Comparison of ENCODE assay signal across 1 cellular context in genomic region chr10:96890580-96890979, GRCh38.
TF ChIP-seq lines count a peak whose summit lies in the region.

No MANE protein-coding gene starts in this region.

TF ChIP-seq in HepG2, 621 proteins besides CTCF, POLR2A, EP300 and RAD21 (continued from another document and continues in another):
- no peak for TF ChIP-seq ESRRA (CRISPR knock-in tag; IDR thresholded peaks at IDR 0.05; ENCODE audit: low read depth)
- TF ChIP-seq MIER3 (CRISPR knock-in tag; IDR thresholded peaks at IDR 0.05; ENCODE audit: borderline replicate concordance), result no peak; the same call in 1 of the 2 replicates
- TF ChIP-seq LBX2 (CRISPR knock-in tag; IDR thresholded peaks at IDR 0.05; ENCODE audit: borderline replicate concordance), result no peak
- TF ChIP-seq KAT2B (IDR thresholded peaks at IDR 0.05; ENCODE audit: borderline replicate concordance, low read depth, low read length), result no peak
- TF ChIP-seq, protein P1, sequence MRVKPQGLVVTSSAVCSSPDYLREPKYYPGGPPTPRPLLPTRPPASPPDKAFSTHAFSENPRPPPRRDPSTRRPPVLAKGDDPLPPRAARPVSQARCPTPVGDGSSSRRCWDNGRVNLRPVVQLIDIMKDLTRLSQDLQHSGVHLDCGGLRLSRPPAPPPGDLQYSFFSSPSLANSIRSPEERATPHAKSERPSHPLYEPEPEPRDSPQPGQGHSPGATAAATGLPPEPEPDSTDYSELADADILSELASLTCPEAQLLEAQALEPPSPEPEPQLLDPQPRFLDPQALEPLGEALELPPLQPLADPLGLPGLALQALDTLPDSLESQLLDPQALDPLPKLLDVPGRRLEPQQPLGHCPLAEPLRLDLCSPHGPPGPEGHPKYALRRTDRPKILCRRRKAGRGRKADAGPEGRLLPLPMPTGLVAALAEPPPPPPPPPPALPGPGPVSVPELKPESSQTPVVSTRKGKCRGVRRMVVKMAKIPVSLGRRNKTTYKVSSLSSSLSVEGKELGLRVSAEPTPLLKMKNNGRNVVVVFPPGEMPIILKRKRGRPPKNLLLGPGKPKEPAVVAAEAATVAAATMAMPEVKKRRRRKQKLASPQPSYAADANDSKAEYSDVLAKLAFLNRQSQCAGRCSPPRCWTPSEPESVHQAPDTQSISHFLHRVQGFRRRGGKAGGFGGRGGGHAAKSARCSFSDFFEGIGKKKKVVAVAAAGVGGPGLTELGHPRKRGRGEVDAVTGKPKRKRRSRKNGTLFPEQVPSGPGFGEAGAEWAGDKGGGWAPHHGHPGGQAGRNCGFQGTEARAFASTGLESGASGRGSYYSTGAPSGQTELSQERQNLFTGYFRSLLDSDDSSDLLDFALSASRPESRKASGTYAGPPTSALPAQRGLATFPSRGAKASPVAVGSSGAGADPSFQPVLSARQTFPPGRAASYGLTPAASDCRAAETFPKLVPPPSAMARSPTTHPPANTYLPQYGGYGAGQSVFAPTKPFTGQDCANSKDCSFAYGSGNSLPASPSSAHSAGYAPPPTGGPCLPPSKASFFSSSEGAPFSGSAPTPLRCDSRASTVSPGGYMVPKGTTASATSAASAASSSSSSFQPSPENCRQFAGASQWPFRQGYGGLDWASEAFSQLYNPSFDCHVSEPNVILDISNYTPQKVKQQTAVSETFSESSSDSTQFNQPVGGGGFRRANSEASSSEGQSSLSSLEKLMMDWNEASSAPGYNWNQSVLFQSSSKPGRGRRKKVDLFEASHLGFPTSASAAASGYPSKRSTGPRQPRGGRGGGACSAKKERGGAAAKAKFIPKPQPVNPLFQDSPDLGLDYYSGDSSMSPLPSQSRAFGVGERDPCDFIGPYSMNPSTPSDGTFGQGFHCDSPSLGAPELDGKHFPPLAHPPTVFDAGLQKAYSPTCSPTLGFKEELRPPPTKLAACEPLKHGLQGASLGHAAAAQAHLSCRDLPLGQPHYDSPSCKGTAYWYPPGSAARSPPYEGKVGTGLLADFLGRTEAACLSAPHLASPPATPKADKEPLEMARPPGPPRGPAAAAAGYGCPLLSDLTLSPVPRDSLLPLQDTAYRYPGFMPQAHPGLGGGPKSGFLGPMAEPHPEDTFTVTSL (CRISPR knock-in tag; IDR thresholded peaks at IDR 0.05; ENCODE audit: borderline replicate concordance), result peak; percentile 59; the same call in 1 of the 2 replicates
- no peak for TF ChIP-seq ZMYM3 (CRISPR knock-in tag; IDR thresholded peaks at IDR 0.05)
- no peak for TF ChIP-seq ZNF724P (CRISPR knock-in tag; IDR thresholded peaks at IDR 0.05; ENCODE audit: borderline replicate concordance)
- TF ChIP-seq, protein P2, sequence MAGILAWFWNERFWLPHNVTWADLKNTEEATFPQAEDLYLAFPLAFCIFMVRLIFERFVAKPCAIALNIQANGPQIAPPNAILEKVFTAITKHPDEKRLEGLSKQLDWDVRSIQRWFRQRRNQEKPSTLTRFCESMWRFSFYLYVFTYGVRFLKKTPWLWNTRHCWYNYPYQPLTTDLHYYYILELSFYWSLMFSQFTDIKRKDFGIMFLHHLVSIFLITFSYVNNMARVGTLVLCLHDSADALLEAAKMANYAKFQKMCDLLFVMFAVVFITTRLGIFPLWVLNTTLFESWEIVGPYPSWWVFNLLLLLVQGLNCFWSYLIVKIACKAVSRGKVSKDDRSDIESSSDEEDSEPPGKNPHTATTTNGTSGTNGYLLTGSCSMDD (CRISPR knock-in tag; IDR thresholded peaks at IDR 0.05), result no peak
- TF ChIP-seq PBX2 (CRISPR knock-in tag; IDR thresholded peaks at IDR 0.05), result no peak
- 0 out of 2 replicates have a peak, but pooled peaks have one; percentile 14 for TF ChIP-seq ZNF644 (CRISPR knock-in tag; IDR thresholded peaks at IDR 0.05; ENCODE audit: low read depth)
- no peak for TF ChIP-seq ZNF431 (CRISPR knock-in tag; IDR thresholded peaks at IDR 0.05; ENCODE audit: borderline replicate concordance, low read depth)
- peak; percentile 60; the same call in 1 of the 2 replicates for TF ChIP-seq RARA (CRISPR knock-in tag; IDR thresholded peaks at IDR 0.05)
- TF ChIP-seq MED1 (CRISPR knock-in tag; IDR thresholded peaks at IDR 0.05), result peak; percentile 55
- TF ChIP-seq FOXO4 (CRISPR knock-in tag; conservative IDR thresholded peaks at IDR 0.05), result no peak
- 0 out of 2 replicates have a peak, but pooled peaks have one; percentile 32 for TF ChIP-seq ISL2 (CRISPR knock-in tag; IDR thresholded peaks at IDR 0.05)
- no peak for TF ChIP-seq MBD4 (IDR thresholded peaks at IDR 0.05; ENCODE audit: borderline replicate concordance, low read length)
- no peak for TF ChIP-seq CC2D1A (CRISPR knock-in tag; IDR thresholded peaks at IDR 0.05)
- TF ChIP-seq CBX1 (IDR thresholded peaks at IDR 0.05; ENCODE audit: low read depth), result no peak
- no peak for TF ChIP-seq MTA3 (CRISPR knock-in tag; IDR thresholded peaks at IDR 0.05)
- TF ChIP-seq DDIT3 (CRISPR knock-in tag; IDR thresholded peaks at IDR 0.05), result no peak
- TF ChIP-seq TFDP2 (CRISPR knock-in tag; IDR thresholded peaks at IDR 0.05), result no peak
- TF ChIP-seq PATZ1 (CRISPR knock-in tag; IDR thresholded peaks at IDR 0.05), result no peak
- peak; percentile 63 for TF ChIP-seq FOXA3 (CRISPR knock-in tag; IDR thresholded peaks at IDR 0.05)
- TF ChIP-seq ASH2L (IDR thresholded peaks at IDR 0.05; ENCODE audit: insufficient read length, low read depth, low read length), result peak; percentile 56
- peak; percentile 22; the same call in 1 of the 2 replicates for TF ChIP-seq TARDBP (CRISPR knock-in tag; IDR thresholded peaks at IDR 0.05)
- no peak for TF ChIP-seq FOXO1 (CRISPR knock-in tag; IDR thresholded peaks at IDR 0.05)
- no peak for TF ChIP-seq ZNF18 (CRISPR knock-in tag; IDR thresholded peaks at IDR 0.05; ENCODE audit: insufficient replicate concordance)
- no peak for TF ChIP-seq FOXP1 (IDR thresholded peaks at IDR 0.05)
- TF ChIP-seq FOXP1 (CRISPR knock-in tag; IDR thresholded peaks at IDR 0.05), result peak; percentile 12; the same call in 1 of the 2 replicates
- peak; percentile 71; the same call in 1 of the 2 replicates for TF ChIP-seq RXRB (CRISPR knock-in tag; IDR thresholded peaks at IDR 0.05; ENCODE audit: borderline replicate concordance)
- TF ChIP-seq CREB1 (IDR thresholded peaks at IDR 0.05), result no peak
- TF ChIP-seq CREB1 (CRISPR knock-in tag; IDR thresholded peaks at IDR 0.05), result peak; percentile 54; the same call in 1 of the 2 replicates
- TF ChIP-seq CREM (IDR thresholded peaks at IDR 0.05), result peak; percentile 28
- TF ChIP-seq CREM (CRISPR knock-in tag; IDR thresholded peaks at IDR 0.05), result no peak
- TF ChIP-seq ZSCAN31 (CRISPR knock-in tag; IDR thresholded peaks at IDR 0.05; ENCODE audit: low read depth), result no peak
- TF ChIP-seq HMG20A (CRISPR knock-in tag; IDR thresholded peaks at IDR 0.05; ENCODE audit: borderline replicate concordance), result peak; percentile 27; the same call in 1 of the 2 replicates
- TF ChIP-seq TFE3 (CRISPR knock-in tag; IDR thresholded peaks at IDR 0.05), result peak; percentile 29; the same call in 1 of the 2 replicates
